2 cellular contexts compared by ENCODE assay signal in genomic region chr6:139257821-139258398, GRCh38.
TF ChIP-seq lines count a peak whose summit lies in the region.

No MANE protein-coding gene starts in this region.

TF ChIP-seq in HepG2, 621 proteins besides CTCF, POLR2A, EP300 and RAD21:
- TF ChIP-seq ZNF788 (CRISPR knock-in tag; IDR thresholded peaks at IDR 0.05; ENCODE audit: borderline replicate concordance) (no peak), FOSL1 (CRISPR knock-in tag; IDR thresholded peaks at IDR 0.05; ENCODE audit: borderline replicate concordance) (no peak), IKZF4 (CRISPR knock-in tag; IDR thresholded peaks at IDR 0.05; ENCODE audit: borderline replicate concordance, low read depth, not compliant biosample characterization) (no peak), KAT8 (CRISPR knock-in tag; IDR thresholded peaks at IDR 0.05) (no peak), ZNF776 (CRISPR knock-in tag; IDR thresholded peaks at IDR 0.05) (no peak), PHF8 (CRISPR knock-in tag; IDR thresholded peaks at IDR 0.05) (no peak), CCDC6 (CRISPR knock-in tag; IDR thresholded peaks at IDR 0.05) (no peak), FIP1L1 (IDR thresholded peaks at IDR 0.05; ENCODE audit: borderline replicate concordance, insufficient read depth, low read depth, low read length) (no peak)
- TF ChIP-seq, protein P1, sequence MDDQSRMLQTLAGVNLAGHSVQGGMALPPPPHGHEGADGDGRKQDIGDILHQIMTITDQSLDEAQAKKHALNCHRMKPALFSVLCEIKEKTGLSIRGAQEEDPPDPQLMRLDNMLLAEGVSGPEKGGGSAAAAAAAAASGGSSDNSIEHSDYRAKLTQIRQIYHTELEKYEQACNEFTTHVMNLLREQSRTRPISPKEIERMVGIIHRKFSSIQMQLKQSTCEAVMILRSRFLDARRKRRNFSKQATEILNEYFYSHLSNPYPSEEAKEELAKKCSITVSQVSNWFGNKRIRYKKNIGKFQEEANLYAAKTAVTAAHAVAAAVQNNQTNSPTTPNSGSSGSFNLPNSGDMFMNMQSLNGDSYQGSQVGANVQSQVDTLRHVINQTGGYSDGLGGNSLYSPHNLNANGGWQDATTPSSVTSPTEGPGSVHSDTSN (CRISPR knock-in tag; IDR thresholded peaks at IDR 0.05; ENCODE audit: borderline replicate concordance) = no peak

TF ChIP-seq in HEK293T, 16 proteins besides CTCF, POLR2A, EP300 and RAD21:
- TF ChIP-seq FOXM1 (IDR thresholded peaks at IDR 0.05; ENCODE audit: borderline replicate concordance) (no peak), ARNT (IDR thresholded peaks at IDR 0.05) (no peak), LEF1 (IDR thresholded peaks at IDR 0.05; ENCODE audit: borderline replicate concordance) (no peak), HDGF (IDR thresholded peaks at IDR 0.05; ENCODE audit: borderline replicate concordance) (no peak), ZNF384 (IDR thresholded peaks at IDR 0.05) (no peak), FOXA1 (IDR thresholded peaks at IDR 0.05) (no peak), SP1 (IDR thresholded peaks at IDR 0.05) (no peak), TARDBP (IDR thresholded peaks at IDR 0.05) (no peak), BHLHE40 (IDR thresholded peaks at IDR 0.05; ENCODE audit: borderline replicate concordance) (no peak), FOXK2 (IDR thresholded peaks at IDR 0.05) (no peak), SUZ12 (IDR thresholded peaks at IDR 0.05) (no peak), CTBP1 (IDR thresholded peaks at IDR 0.05; ENCODE audit: borderline replicate concordance) (no peak), ELF4 (IDR thresholded peaks at IDR 0.05) (no peak), NFRKB (IDR thresholded peaks at IDR 0.05) (no peak)
- TF ChIP-seq, protein P2, sequence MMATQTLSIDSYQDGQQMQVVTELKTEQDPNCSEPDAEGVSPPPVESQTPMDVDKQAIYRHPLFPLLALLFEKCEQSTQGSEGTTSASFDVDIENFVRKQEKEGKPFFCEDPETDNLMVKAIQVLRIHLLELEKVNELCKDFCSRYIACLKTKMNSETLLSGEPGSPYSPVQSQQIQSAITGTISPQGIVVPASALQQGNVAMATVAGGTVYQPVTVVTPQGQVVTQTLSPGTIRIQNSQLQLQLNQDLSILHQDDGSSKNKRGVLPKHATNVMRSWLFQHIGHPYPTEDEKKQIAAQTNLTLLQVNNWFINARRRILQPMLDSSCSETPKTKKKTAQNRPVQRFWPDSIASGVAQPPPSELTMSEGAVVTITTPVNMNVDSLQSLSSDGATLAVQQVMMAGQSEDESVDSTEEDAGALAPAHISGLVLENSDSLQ (IDR thresholded peaks at IDR 0.05) = no peak
